23 cellular contexts compared by ENCODE assay signal in the genomic region with DNA sequence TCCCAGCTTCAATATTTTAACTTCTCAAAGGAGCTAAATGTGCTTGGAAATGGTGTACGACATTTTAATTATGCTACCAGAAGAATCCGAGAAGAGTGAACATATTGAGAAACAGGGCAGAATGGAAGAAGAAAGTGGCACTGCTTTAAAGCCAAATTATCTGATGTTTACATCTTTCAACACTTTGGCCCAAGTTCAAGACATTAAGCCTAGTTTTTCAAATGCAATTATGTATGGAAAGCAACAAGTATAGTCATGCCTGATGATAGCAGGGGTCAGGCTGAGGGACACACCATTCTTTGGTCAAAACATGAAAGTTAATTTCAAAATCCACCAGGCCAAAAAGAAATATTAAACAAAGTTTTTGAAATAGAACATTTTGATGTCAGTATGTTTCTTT.
"Had no signal": no experiment of that assay in that cellular context is flagged by ENCODE, and none has a peak within 500 bp of the region (broad histone marks: within the 10 kb centered on the region; RNA-seq: fewer than 3 reads in every experiment).

No MANE protein-coding gene starts in this region.

- H2AFZ ChIP-seq: neural progenitor cell had no signal

- H3K36me3 ChIP-seq: heart left ventricle, neural progenitor cell, tibial nerve had no signal

- H3K9ac ChIP-seq: neural progenitor cell had no signal

- H3K27me3 Mint-ChIP-seq: activated CD4-positive, alpha-beta T cell treated with anti-CD3 and anti-CD28 coated beads, Interleukin-2, amount 10 ng/mL, durations not matched to agents 7 days and 5 days; activated CD8-positive, alpha-beta T cell treated with anti-CD3 and anti-CD28 coated beads for 36 hours; activated naive CD4-positive, alpha-beta T cell treated with anti-CD3 and anti-CD28 coated beads, Interleukin-2, amount 50 U/mL, for 24 hours; activated naive CD8-positive, alpha-beta T cell treated with anti-CD3 and anti-CD28 coated beads, Interleukin-2, amount 50 U/mL, for 24 hours; memory B cell; stimulated activated naive B cell treated with anti-CD40 and anti-IgM and Interleukin-4, amounts not matched to agents 10 μg/mL and 1 μg/mL and 100 μg/mL, for 72 hours had no signal

- H3K4me1 ChIP-seq: neural progenitor cell, tibial nerve had no signal

- H3K27ac ChIP-seq: heart left ventricle, neural progenitor cell, tibial nerve had no signal

- H3K9me3 ChIP-seq: tibial nerve had no signal

- H3K9me3 Mint-ChIP-seq: neural progenitor cell had no signal

- H3K4me3 Mint-ChIP-seq: activated CD4-positive, alpha-beta T cell treated with anti-CD3 and anti-CD28 coated beads, Interleukin-2, amount 10 ng/mL, durations not matched to agents 7 days and 5 days; activated CD8-positive, alpha-beta T cell treated with anti-CD3 and anti-CD28 coated beads for 36 hours; activated naive CD4-positive, alpha-beta T cell treated with anti-CD3 and anti-CD28 coated beads, Interleukin-2, amount 50 U/mL, for 24 hours; activated naive CD8-positive, alpha-beta T cell treated with anti-CD3 and anti-CD28 coated beads, Interleukin-2, amount 50 U/mL, for 24 hours; activated T-cell treated with anti-CD3 and anti-CD28 coated beads, Interleukin-2, amount 50 U/mL, for 4 hours; immature natural killer cell; memory B cell; natural killer cell; neural progenitor cell; stimulated activated naive B cell treated with anti-CD40 and anti-IgM and Interleukin-4, amounts not matched to agents 10 μg/mL and 1 μg/mL and 100 μg/mL, for 72 hours; T-helper 1 cell treated with Interleukin-12 subunit alpha and Interleukin-12 subunit beta and Interleukin-4 antibody, amounts not matched to agents 30 μg/mL and 1 μg/mL, for 36 hours; WTC11 had no signal

- H3K27ac Mint-ChIP-seq: activated CD4-positive, alpha-beta T cell treated with anti-CD3 and anti-CD28 coated beads, Interleukin-2, amount 10 ng/mL, durations not matched to agents 7 days and 5 days; activated CD8-positive, alpha-beta T cell treated with anti-CD3 and anti-CD28 coated beads for 36 hours; activated naive CD4-positive, alpha-beta T cell treated with anti-CD3 and anti-CD28 coated beads, Interleukin-2, amount 50 U/mL, for 24 hours; activated naive CD8-positive, alpha-beta T cell treated with anti-CD3 and anti-CD28 coated beads, Interleukin-2, amount 50 U/mL, for 24 hours; activated T-helper 2 cell treated with anti-CD3 and anti-CD28 coated beads, Interferon-gamma antibody, Interleukin-2, Interleukin-4, amounts not matched to agents 10 μg/mL and 5 μg/mL and 100 μg/mL, durations not matched to agents 14 hours and 24 hours and 36 hours; immature natural killer cell; memory B cell; natural killer cell; neural progenitor cell; stimulated activated naive B cell treated with anti-CD40 and anti-IgM and Interleukin-4, amounts not matched to agents 10 μg/mL and 1 μg/mL and 100 μg/mL, for 72 hours; T-helper 1 cell treated with Interleukin-12 subunit alpha and Interleukin-12 subunit beta and Interleukin-4 antibody, amounts not matched to agents 30 μg/mL and 1 μg/mL, for 36 hours; WTC11 had no signal

- DNase-seq: activated CD4-positive, alpha-beta T cell treated with anti-CD3 and anti-CD28 coated beads for 1 hour; activated CD4-positive, alpha-beta T cell treated with anti-CD3 and anti-CD28 coated beads, Interleukin-2, amount 10 ng/mL, durations not matched to agents 7 days and 5 days; activated CD8-positive, alpha-beta T cell treated with anti-CD3 and anti-CD28 coated beads for 36 hours; activated naive CD8-positive, alpha-beta T cell treated with anti-CD3 and anti-CD28 coated beads, Interleukin-2, amount 50 U/mL, for 24 hours; activated T-cell treated with anti-CD3 and anti-CD28 coated beads, Interleukin-2, amount 50 U/mL, for 4 hours; effector CD8-positive, alpha-beta T cell; heart left ventricle; hypothalamus; immature natural killer cell; natural killer cell; posterior cingulate gyrus; right cardiac atrium; stimulated activated CD4-positive, alpha-beta T cell treated with anti-CD3 and anti-CD28 coated beads, Interleukin-15, amount 100 ng/mL, for 24 hours; stimulated activated CD4-positive, alpha-beta T cell treated with anti-CD3 and anti-CD28 coated beads, Interleukin-2, amount 100 ng/mL, for 24 hours; stimulated activated naive B cell treated with anti-CD40 and anti-IgM and Interleukin-4, amounts not matched to agents 10 μg/mL and 1 μg/mL and 100 μg/mL, for 72 hours; T1000 had no signal

- H3K4me3 ChIP-seq: heart left ventricle, neural progenitor cell, tibial nerve had no signal

- H3K27me3 ChIP-seq: heart left ventricle, neural progenitor cell, tibial nerve had no signal

- ATAC-seq: activated CD8-positive, alpha-beta T cell treated with anti-CD3 and anti-CD28 coated beads for 36 hours; activated naive CD8-positive, alpha-beta T cell treated with anti-CD3 and anti-CD28 coated beads, Interleukin-2, amount 50 U/mL, for 24 hours; activated T-cell treated with anti-CD3 and anti-CD28 coated beads, Interleukin-2, amount 50 U/mL, for 4 hours; heart left ventricle; natural killer cell; right cardiac atrium; stimulated activated naive B cell treated with anti-CD40 and anti-IgM and Interleukin-4, amounts not matched to agents 10 μg/mL and 1 μg/mL and 100 μg/mL, for 72 hours; WTC11 had no signal

- H3K4me1 Mint-ChIP-seq: activated CD4-positive, alpha-beta T cell treated with anti-CD3 and anti-CD28 coated beads, Interleukin-2, amount 10 ng/mL, durations not matched to agents 7 days and 5 days; activated naive CD4-positive, alpha-beta T cell treated with anti-CD3 and anti-CD28 coated beads, Interleukin-2, amount 50 U/mL, for 24 hours; activated naive CD8-positive, alpha-beta T cell treated with anti-CD3 and anti-CD28 coated beads, Interleukin-2, amount 50 U/mL, for 24 hours; immature natural killer cell; memory B cell; natural killer cell; neural progenitor cell; stimulated activated naive B cell treated with anti-CD40 and anti-IgM and Interleukin-4, amounts not matched to agents 10 μg/mL and 1 μg/mL and 100 μg/mL, for 72 hours; WTC11 had no signal

- H3K4me2 ChIP-seq: neural progenitor cell had no signal

- H3K36me3 Mint-ChIP-seq: activated naive CD4-positive, alpha-beta T cell treated with anti-CD3 and anti-CD28 coated beads, Interleukin-2, amount 50 U/mL, for 24 hours; immature natural killer cell; memory B cell; neural progenitor cell; stimulated activated naive B cell treated with anti-CD40 and anti-IgM and Interleukin-4, amounts not matched to agents 10 μg/mL and 1 μg/mL and 100 μg/mL, for 72 hours had no signal
